21 cellular contexts compared by ENCODE assay signal in the genomic region with DNA sequence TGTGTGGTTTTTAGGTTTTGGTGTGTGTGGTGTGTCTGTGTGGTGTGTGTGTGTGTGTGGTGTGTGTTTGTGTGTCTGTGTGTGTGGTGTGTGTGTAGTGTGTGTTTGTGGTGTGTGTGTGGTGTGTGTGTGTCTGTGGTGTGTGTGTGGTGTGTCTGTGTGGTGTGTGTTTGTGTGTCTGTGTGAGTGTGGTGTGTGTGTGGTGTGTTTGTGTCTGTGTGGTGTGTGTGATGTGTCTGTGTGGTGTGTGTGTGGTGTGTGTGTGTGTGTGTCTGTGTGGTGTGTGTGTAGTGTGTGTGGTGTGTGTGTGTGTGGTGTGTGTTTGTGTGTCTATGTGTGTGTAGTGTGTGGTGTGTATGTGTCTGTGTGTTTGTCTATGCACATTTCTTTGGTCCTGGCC. TPM values are rescaled to one million over a fixed set of nuclear protein-coding genes. Genes with fewer than 3 reads are reported as not detected.
DNase-seq lines count a peak whose midpoint lies in the region; ATAC-seq, FAIRE-seq and TF ChIP-seq lines count a peak whose summit lies in the region.
"Had no signal": no experiment of that assay in that cellular context is flagged by ENCODE, and none has a peak within 500 bp of the region (broad histone marks: within the 10 kb centered on the region; RNA-seq: fewer than 3 reads in every experiment).

No MANE protein-coding gene starts in this region.

- H2AFZ ChIP-seq in GM12878 (ENCODE audit: control insufficient read depth, low read depth, low read length) (no peak overlapping the region), trophoblast cell (ENCODE audit: insufficient read depth, low read length, poor library complexity) (no peak overlapping the region)
- H2AFZ ChIP-seq: GM23248 had no signal

- no peak overlapping the region for H3K14ac ChIP-seq in trophoblast cell (ENCODE audit: low read length)

- peak overlapping the region; percentile 64 for H3K23ac ChIP-seq in trophoblast cell (ENCODE audit: low read length)

- H4K91ac ChIP-seq in trophoblast cell (ENCODE audit: low read depth, low read length), result no peak overlapping the region

- no peak overlapping the region for H3K9ac ChIP-seq in BLaER1 treated with 17β-estradiol and CSF1 and Interleukin-3, amounts not matched to agents 10 nM and 100 nM
- H3K9ac ChIP-seq in GM12878 (ENCODE audit: control insufficient read depth, insufficient read depth, low read length), result no peak overlapping the region
- H3K9ac ChIP-seq in trophoblast cell (ENCODE audit: low read length), result no peak overlapping the region
- H3K9ac ChIP-seq: GM23248 had no signal

- no peak for DNase-seq in GM12892 (ENCODE audit: insufficient read length)
- no peak for DNase-seq in GM12878 (ENCODE audit: low read depth, low spot score)
- DNase-seq in trophoblast cell, result no peak
- no peak for DNase-seq in effector CD4-positive, alpha-beta T cell
- DNase-seq in amygdala (lab: John Stamatoyannopoulos, UW), result no peak
- no peak for DNase-seq in T-helper 9 cell
- DNase-seq: ACHN; Calu3; CD4-positive, alpha-beta T cell; GM23248; Karpas-422; MG63; NCI-H1092; NCI-H146; NCI-H2081 treated with DMSO at 0.1 percent for 48 hours; NCI-H510A treated with DMSO at 0.1 percent for 48 hours; NCI-H82; PC-3; SJCRH30 had no signal

- peaks cover 29 to 49% (median 43%) of the 10 kb centered on the region in 11 experiments for H3K9me3 ChIP-seq in BLaER1 treated with 17β-estradiol and CSF1 and Interleukin-3, amounts not matched to agents 10 nM and 100 nM (replicated peaks in 1 of 11)
- H3K9me3 ChIP-seq in GM12878 (replicated peaks; ENCODE audit: control insufficient read depth, insufficient read depth, low read length) (peaks cover 2% of the 10 kb centered on the region; the same call in 1 of the 3 replicates), trophoblast cell (ENCODE audit: insufficient read depth, low read depth, low read length) (peaks cover 8% of the 10 kb centered on the region)
- H3K9me3 ChIP-seq: SJCRH30 had no signal

- no peak overlapping the region for H4K8ac ChIP-seq in trophoblast cell (ENCODE audit: low read depth, low read length)

- H3K18ac ChIP-seq in trophoblast cell (ENCODE audit: low read length), result no peak overlapping the region

- no peaks in the 10 kb centered on the region for H3K79me2 ChIP-seq in GM12878 (ENCODE audit: control insufficient read depth, insufficient read depth, low read length)
- no peaks in the 10 kb centered on the region for H3K79me2 ChIP-seq in trophoblast cell (ENCODE audit: control insufficient read depth, insufficient read depth, low read length, poor library complexity)

- no peak overlapping the region for H3K4ac ChIP-seq in trophoblast cell (ENCODE audit: low read depth, low read length)

- in situ Hi-C loops in GM12878 (cut with MboI), result no loop called here

- H4K12ac ChIP-seq in trophoblast cell (ENCODE audit: low read depth, low read length), result no peak overlapping the region

- peaks cover under 1 to 57% (median 50%) of the 10 kb centered on the region in 10 experiments; a peak in 19 of 20 replicates for H3K4me1 ChIP-seq in BLaER1 treated with 17β-estradiol and CSF1 and Interleukin-3, amounts not matched to agents 10 nM and 100 nM
- H3K4me1 ChIP-seq in GM12878 (ENCODE audit: control insufficient read depth, insufficient read depth, low read length) (no peaks in the 10 kb centered on the region), trophoblast cell (ENCODE audit: control insufficient read depth in 1 of 2, insufficient read depth in 2 of 2, low read length in 2 of 2) (no peaks in the 10 kb centered on the region)

- H3K79me1 ChIP-seq in trophoblast cell (ENCODE audit: low read length), result no peaks in the 10 kb centered on the region

- peak; percentile 77 for FAIRE-seq in GM12892 (lab: Jason Lieb, UNC)
- peak; percentile 54 for FAIRE-seq in GM12878 (lab: Jason Lieb, UNC)

- intact Hi-C loops in GM12878 (cut with micrococcal nuclease; ENCODE audit: unreplicated experiment), result no loop called here

- no peak for TF ChIP-seq EP300 in GM12878 (IDR thresholded peaks at IDR 0.05; ENCODE audit: borderline replicate concordance in 1 of 2, control insufficient read depth in 1 of 2, low read depth in 2 of 2, low read length in 2 of 2)

- no peak overlapping the region for H3K4me3 ChIP-seq in BLaER1 treated with 17β-estradiol and CSF1 and Interleukin-3, amounts not matched to agents 10 nM and 100 nM
- H3K4me3 ChIP-seq in GM12878 (no peak overlapping the region), trophoblast cell (ENCODE audit: low read depth, low read length) (peak overlapping the region; percentile 57)
- H3K4me3 ChIP-seq: GM23248, MG63, SJCRH30 had no signal

- H4K20me1 ChIP-seq in BLaER1 treated with 17β-estradiol and CSF1 and Interleukin-3, amounts not matched to agents 10 nM and 100 nM, result no peaks in the 10 kb centered on the region
- no peaks in the 10 kb centered on the region for H4K20me1 ChIP-seq in GM12878 (ENCODE audit: control insufficient read depth, insufficient read depth)

- RAD21 ChIA-PET in GM12878 (lab: Charles Lee; ENCODE audit: unreplicated experiment), result no interaction called here

- peak overlapping the region in 6 of 11 experiments; percentile 9 to 54 (median 40); a peak in 9 of 22 replicates for H3K4me2 ChIP-seq in BLaER1 treated with 17β-estradiol and CSF1 and Interleukin-3, amounts not matched to agents 10 nM and 100 nM
- H3K4me2 ChIP-seq in GM12878 (ENCODE audit: control insufficient read depth, insufficient read depth), result no peak overlapping the region
- no peak overlapping the region for H3K4me2 ChIP-seq in trophoblast cell (ENCODE audit: low read length)

- no peak overlapping the region for H2BK120ac ChIP-seq in trophoblast cell (ENCODE audit: insufficient read depth, low read length, poor library complexity)

- TF ChIP-seq RAD21 in GM12878 (IDR thresholded peaks at IDR 0.05; ENCODE audit: insufficient read depth, low read depth, low read length), result no peak

- H3K36me3 ChIP-seq in BLaER1 treated with 17β-estradiol and CSF1 and Interleukin-3, amounts not matched to agents 10 nM and 100 nM, result peaks cover 0 to 14% (median 0%) of the 10 kb centered on the region in 11 experiments; a peak in 3 of 22 replicates
- no peaks in the 10 kb centered on the region for H3K36me3 ChIP-seq in GM12878 (ENCODE audit: control insufficient read depth in 2 of 2, insufficient read depth in 2 of 2, low read length in 1 of 2)
- no peaks in the 10 kb centered on the region for H3K36me3 ChIP-seq in trophoblast cell (ENCODE audit: control insufficient read depth in 1 of 2, insufficient read depth in 2 of 2, low read length in 2 of 2)
- H3K36me3 ChIP-seq: MG63, SJCRH30 had no signal

- H3K27me3 ChIP-seq in BLaER1 treated with 17β-estradiol and CSF1 and Interleukin-3, amounts not matched to agents 10 nM and 100 nM, result no peaks in the 10 kb centered on the region
- H3K27me3 ChIP-seq in GM12878 (replicated peaks in 1 of 2; ENCODE audit: control insufficient read depth in 2 of 2, insufficient read depth in 2 of 2, low read length in 1 of 2), result no peaks in the 10 kb centered on the region
- H3K27me3 ChIP-seq in trophoblast cell (ENCODE audit: insufficient read depth, low read length), result no peaks in the 10 kb centered on the region
- H3K27me3 ChIP-seq: MG63, SJCRH30 had no signal

- no peak overlapping the region for H3K27ac ChIP-seq in BLaER1 treated with 17β-estradiol and CSF1 and Interleukin-3, amounts not matched to agents 10 nM and 100 nM
- no peak overlapping the region for H3K27ac ChIP-seq in GM12878 (ENCODE audit: control insufficient read depth, insufficient read depth)
- H3K27ac ChIP-seq in trophoblast cell (ENCODE audit: low read depth, low read length), result no peak overlapping the region
- H3K27ac ChIP-seq: GM23248, RWPE1, SJCRH30 had no signal

- H2AK5ac ChIP-seq in trophoblast cell (ENCODE audit: low read length), result no peak overlapping the region

- BruUV-seq in GM12878 (replicated peaks; lab: Mats Ljungman, UMichigan), result no TSS peak

- POLR2A ChIA-PET in GM12878 (lab: Charles Lee), result no interaction called here

- H2BK12ac ChIP-seq in trophoblast cell (ENCODE audit: low read length), result no peak overlapping the region

- SMC1A ChIA-PET in GM12878 (lab: Charles Lee; ENCODE audit: uncharacterized antibody, unreplicated experiment), result no interaction called here

- H2BK5ac ChIP-seq in trophoblast cell (ENCODE audit: low read depth, low read length, poor library complexity), result no peak overlapping the region

- no peak for TF ChIP-seq CTCF in GM12878 (IDR thresholded peaks at IDR 0.05 in 2 of 3, conservative IDR thresholded peaks at IDR 0.05 in 1 of 3; ENCODE audit: control insufficient read depth in 2 of 3, extremely low read depth in 1 of 3, insufficient read depth in 1 of 3, low read depth in 3 of 3, low read length in 3 of 3)

- CTCF ChIA-PET in GM12878 (lab: Yijun Ruan, JAX), result no interaction called here

- TF ChIP-seq POLR2A in GM12892 (IDR thresholded peaks at IDR 0.05; ENCODE audit: low read depth, low read length), result no peak
- TF ChIP-seq POLR2A in GM12878 (IDR thresholded peaks at IDR 0.05; ENCODE audit: low read depth, low read length), result no peak

- ATAC-seq in GM12878, result no peak
- ATAC-seq: PC-3 had no signal

RNA-seq across cellular contexts. Expression of gene NKD2, which starts 25.0 kb away (rescaled TPM):
- polyA plus RNA-seq in GM12892 (2012; ENCODE audit: missing spikeins), result 0.76 TPM
- 0.54 and 1.0 TPM in 2 replicates for total RNA-seq in GM12878 (2013; cell fraction: nucleolus; rRNA removed)
- total RNA-seq in GM12878 (2014; rRNA removed) (not detected in 2 replicates), GM12878 (2014; rRNA removed; fragmentation: Illumina TruSeq; extraction: Trizol) (not detected in 2 replicates), GM12878 (2021) (0.13 and 0.26 TPM in 2 replicates)
- polyA plus RNA-seq in GM12878 (2011; ENCODE audit: low read depth), result 0.18 TPM
- polyA plus RNA-seq in GM12878 (2011; rRNA removed) (not detected in 2 replicates), GM12878 (2014; fragmentation: Illumina TruSeq; extraction: Trizol) (not detected in 2 replicates), GM12878 (2014; fragmentation: Nextera tagmentation; extraction: Ambion mirVana) (not detected), GM12878 (2014; rRNA removed) (0.13 TPM in 1 of 2 replicates, not detected in the other), GM12878 (2016; fragmentation: Nextera tagmentation; extraction: Ambion mirVana) (under 1 TPM; 0.20 to 0.83 TPM)
- not detected in 2 replicates for polyA plus RNA-seq in GM12878 (2011; cell fraction: cytosol; rRNA removed)
- polyA plus RNA-seq in GM12878 (2011; cell fraction: nucleus; rRNA removed), result not detected in 2 replicates
- 0.67 and 0.89 TPM in 2 replicates for polyA plus RNA-seq in GM12878 (2012)
- not detected in 2 replicates for polyA minus RNA-seq in GM12878 (2011; rRNA and poly(A)+ RNA removed)
- polyA minus RNA-seq in GM12878 (2011; cell fraction: cytosol; rRNA and poly(A)+ RNA removed), result not detected in 2 replicates
- not detected in 2 replicates for polyA minus RNA-seq in GM12878 (2011; cell fraction: nucleus; rRNA and poly(A)+ RNA removed)
- 6.0 and 6.6 TPM in 2 replicates for polyA plus RNA-seq in trophoblast cell (2013)
- total RNA-seq: GM23248, SJCRH30 had no signal
- polyA plus RNA-seq: GM23248 had no signal

Comparison
In these comparisons a context has a peak if more than half of its experiments do, and no peak if none do; other contexts are left out.
1. H3K4me2 ChIP-seq: peak in BLaER1 treated with 17β-estradiol and CSF1 and Interleukin-3, amounts not matched to agents 10 nM and 100 nM (6 of 11); none in GM12878 (single experiment) and trophoblast cell (single experiment).